ENCODE assay signal across 31 cellular contexts in the genomic region with DNA sequence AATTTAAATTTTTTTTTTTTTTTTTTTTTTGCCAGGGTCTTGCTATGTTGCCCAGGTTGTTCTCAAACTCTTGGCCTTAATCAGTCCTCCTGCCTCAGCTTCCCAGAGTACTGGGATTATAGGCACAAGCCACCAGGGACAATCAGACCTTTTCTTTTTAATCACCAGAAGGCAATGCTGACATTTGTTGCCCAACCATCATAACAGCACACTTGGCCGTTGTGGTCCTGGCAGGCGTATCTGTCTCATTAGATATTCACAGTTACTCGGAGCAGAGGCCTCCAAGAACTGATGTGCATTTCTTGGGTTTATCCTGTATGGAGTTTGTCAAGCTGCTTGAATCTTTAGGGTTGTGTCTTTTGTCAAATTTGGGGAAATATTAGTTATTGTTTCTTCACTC.
A peak's percentile ranks its signal among the peaks of the same experiment; 100 is the strongest.
DNase-seq lines count a peak whose midpoint lies in the region; ATAC-seq and TF ChIP-seq lines count a peak whose summit lies in the region.
"Had no signal": no experiment of that assay in that cellular context is flagged by ENCODE, and none has a peak within 500 bp of the region (broad histone marks: within the 10 kb centered on the region; RNA-seq: fewer than 3 reads in every experiment).

No MANE protein-coding gene starts in this region.

- no peak for TF ChIP-seq CTCF in right atrium auricular region (IDR thresholded peaks at IDR 0.05)

- 34% methylated on average over 3 of the region's 3 CpGs for WGBS in right cardiac atrium

- ATAC-seq in Right ventricle myocardium inferior (peak; percentile 42), Right ventricle myocardium superior (ENCODE audit: poor library complexity) (peak; percentile 75), left ventricle myocardium superior (peak; percentile 72), right cardiac atrium (no peak)
- ATAC-seq: A549; CD8-positive, alpha-beta T cell had no signal

- peak; percentile 59 for DNase-seq in Right ventricle myocardium inferior (ENCODE audit: missing footprints)
- DNase-seq in right atrium auricular region (ENCODE audit: low spot score) = no peak
- DNase-seq in Right ventricle myocardium superior = no peak
- no peak for DNase-seq in cardiac septum (ENCODE audit: low spot score)
- DNase-seq in left ventricle myocardium superior = peak; percentile 40
- no peak for DNase-seq in right cardiac atrium
- DNase-seq: 8988T; ACHN; AML-193; BE2C; C1 segment of cervical spinal cord; Caco-2; Calu3; CD4-positive, alpha-beta memory T cell; CD4-positive, alpha-beta T cell; CD4-positive, CD25-positive, alpha-beta regulatory T cell; CD8-positive, alpha-beta memory T cell; CD8-positive, alpha-beta T cell; COR-L47; DMS 273 treated with DMSO at 0.1 percent for 48 hours; DMS153; DMS53; DMS79; DMS79 treated with DMSO at 0.1 percent for 48 hours; DND-41; EL had no signal

- no peak overlapping the region for H3K27ac ChIP-seq in right atrium auricular region
- H3K27ac ChIP-seq in right cardiac atrium (ENCODE audit: low read length) = no peak overlapping the region
- H3K27ac ChIP-seq: 22Rv1; A549; BLaER1; BLaER1 treated with 17β-estradiol and CSF1 and Interleukin-3, amounts not matched to agents 10 nM and 100 nM; C4-2B had no signal

- H3K9me3 ChIP-seq in right atrium auricular region (no peaks in the 10 kb centered on the region), right cardiac atrium (ENCODE audit: control insufficient read depth, low read length) (no peaks in the 10 kb centered on the region)
- H3K9me3 ChIP-seq: A549; BE2C; BLaER1; BLaER1 treated with 17β-estradiol and CSF1 and Interleukin-3, amounts not matched to agents 10 nM and 100 nM; Caco-2 had no signal

- no peaks in the 10 kb centered on the region for H3K27me3 ChIP-seq in right atrium auricular region
- H3K27me3 ChIP-seq in right cardiac atrium (ENCODE audit: control insufficient read depth, insufficient read depth) = no peaks in the 10 kb centered on the region
- H3K27me3 ChIP-seq: BE2C; BLaER1; BLaER1 treated with 17β-estradiol and CSF1 and Interleukin-3, amounts not matched to agents 10 nM and 100 nM had no signal

- intact Hi-C loops in Right ventricle myocardium inferior (cut with DNase I) (no loop called here), Right ventricle myocardium superior (cut with DNase I) (no loop called here), cardiac septum (cut with DNase I) (no loop called here), left ventricle myocardium superior (cut with micrococcal nuclease) (no loop called here), right cardiac atrium (cut with DNase I) (no loop called here)

- peaks cover 0 to 1% of the 10 kb centered on the region in 2 donors for H3K4me1 ChIP-seq in right atrium auricular region
- H3K4me1 ChIP-seq in right cardiac atrium (ENCODE audit: control insufficient read depth, insufficient read depth, low read length) = no peaks in the 10 kb centered on the region
- H3K4me1 ChIP-seq: A549; BE2C; BLaER1; BLaER1 treated with 17β-estradiol and CSF1 and Interleukin-3, amounts not matched to agents 10 nM and 100 nM; Caco-2 had no signal

- H3K4me3 ChIP-seq in right atrium auricular region = no peak overlapping the region
- no peak overlapping the region for H3K4me3 ChIP-seq in right cardiac atrium (ENCODE audit: low read length)
- H3K4me3 ChIP-seq: A549; BLaER1; BLaER1 treated with 17β-estradiol and CSF1 and Interleukin-3, amounts not matched to agents 10 nM and 100 nM had no signal

- no peaks in the 10 kb centered on the region for H3K36me3 ChIP-seq in right atrium auricular region
- H3K36me3 ChIP-seq: BE2C; BLaER1; BLaER1 treated with 17β-estradiol and CSF1 and Interleukin-3, amounts not matched to agents 10 nM and 100 nM had no signal

Comparison
In these comparisons a context has a peak if more than half of its experiments do, and no peak if none do; other contexts are left out.
1. ATAC-seq: peak in Right ventricle myocardium inferior (single experiment), Right ventricle myocardium superior (single experiment) and left ventricle myocardium superior (single experiment); none in right cardiac atrium (0 of 2).
2. DNase-seq: peak in Right ventricle myocardium inferior (single experiment) and left ventricle myocardium superior (single experiment); none in right atrium auricular region (single experiment), Right ventricle myocardium superior (single experiment), cardiac septum (single experiment) and right cardiac atrium (0 of 3).